In the genomic region with DNA sequence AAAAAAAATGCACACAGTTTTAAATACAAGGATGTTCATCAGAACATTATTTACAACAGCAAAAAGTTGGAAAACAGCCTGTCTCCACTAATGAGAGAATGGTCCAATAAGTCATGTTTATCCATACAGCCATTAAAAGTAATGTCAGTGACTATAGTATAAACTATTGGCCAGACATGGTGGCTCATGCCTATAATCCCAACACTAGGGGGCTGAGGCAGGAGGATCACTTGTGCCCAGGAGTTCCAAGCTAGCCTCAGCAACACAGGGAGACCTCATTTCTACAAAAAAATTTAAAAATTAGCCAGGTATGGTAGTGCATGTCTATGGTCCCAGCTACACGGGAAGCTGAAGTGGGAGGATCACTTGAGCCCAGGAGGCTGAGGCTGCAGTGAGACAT, we compare ENCODE assay signal across 19 cellular contexts. TPM values are rescaled to one million over a fixed set of nuclear protein-coding genes. Genes with fewer than 3 reads are reported as not detected.
A peak's percentile ranks its signal among the peaks of the same experiment; 100 is the strongest.
DNase-seq lines count a peak whose midpoint lies in the region; ATAC-seq and TF ChIP-seq lines count a peak whose summit lies in the region.
"Had no signal": no experiment of that assay in that cellular context is flagged by ENCODE, and none has a peak within 500 bp of the region (broad histone marks: within the 10 kb centered on the region; RNA-seq: fewer than 3 reads in every experiment).

No MANE protein-coding gene starts in this region.

- no peak overlapping the region for H3K27ac Mint-ChIP-seq in HFFc6
- H3K27ac Mint-ChIP-seq: CD4-positive, alpha-beta memory T cell had no signal

- no peaks in the 10 kb centered on the region for H3K36me3 Mint-ChIP-seq in HFFc6 (ENCODE audit: low read depth)

- TF ChIP-seq CTCF in C4-2B (conservative IDR thresholded peaks at IDR 0.05) (peak; percentile 8; the same call in 1 of the 2 replicates), HFFc6 (IDR thresholded peaks at IDR 0.05) (peak; percentile 42), brain microvascular endothelial cell (IDR thresholded peaks at IDR 0.05; ENCODE audit: low read depth, low read length, missing control alignments) (peak; percentile 23), foreskin keratinocyte (conservative IDR thresholded peaks at IDR 0.05) (peak; percentile 19), Peyer's patch (IDR thresholded peaks at IDR 0.05) (no peak)

- H3K36me3 ChIP-seq in brain microvascular endothelial cell (replicated peaks) (no peaks in the 10 kb centered on the region), Peyer's patch (no peaks in the 10 kb centered on the region)

- no peak for TF ChIP-seq POLR2A in Peyer's patch (IDR thresholded peaks at IDR 0.05)

- H3K9me3 Mint-ChIP-seq in HFFc6: no peaks in the 10 kb centered on the region
- H3K9me3 Mint-ChIP-seq: CD4-positive, alpha-beta memory T cell had no signal

- H3K27ac ChIP-seq in C4-2B (no peak overlapping the region), brain microvascular endothelial cell (no peak overlapping the region), foreskin keratinocyte (no peak overlapping the region), Peyer's patch (no peak overlapping the region)

- no peaks in the 10 kb centered on the region; the same call in 1 of the 2 replicates for H3K4me1 Mint-ChIP-seq in HFFc6 (ENCODE audit: low read depth)
- H3K4me1 Mint-ChIP-seq: CD4-positive, alpha-beta memory T cell had no signal

- H3K4me3 ChIP-seq in brain microvascular endothelial cell (ENCODE audit: low read depth, low read length) (no peak overlapping the region), Peyer's patch (no peak overlapping the region)
- H3K4me3 ChIP-seq: GM12878 had no signal

- H3K4me3 Mint-ChIP-seq in HFFc6: no peak overlapping the region
- H3K4me3 Mint-ChIP-seq: CD4-positive, alpha-beta memory T cell had no signal

- H3K9me3 ChIP-seq in Peyer's patch: no peaks in the 10 kb centered on the region
- H3K9me3 ChIP-seq: SK-N-SH had no signal

- H3K27me3 ChIP-seq in brain microvascular endothelial cell (replicated peaks) (no peaks in the 10 kb centered on the region), foreskin keratinocyte (no peaks in the 10 kb centered on the region), Peyer's patch (no peaks in the 10 kb centered on the region)

- ATAC-seq in foreskin keratinocyte: no peak
- no peak for ATAC-seq in HG03571 (IDR thresholded peaks at IDR 0.05; ENCODE audit: unreplicated experiment)
- no peak for ATAC-seq in GM21526 (IDR thresholded peaks at IDR 0.05; ENCODE audit: low FRiP score, unreplicated experiment)
- ATAC-seq in GM21717 (IDR thresholded peaks at IDR 0.05; ENCODE audit: unreplicated experiment): no peak
- ATAC-seq: GM12878 had no signal

- DNase-seq in HFFc6 (no peak), brain microvascular endothelial cell (no peak), foreskin keratinocyte (no peak), Peyer's patch (no peak)
- DNase-seq: Calu3; CD4-positive, alpha-beta memory T cell; DMS79; IMR-90; Karpas-422; NCI-H1105; NCI-H1694; NCI-H345; Right ventricle myocardium superior; SK-N-SH had no signal

- no peaks in the 10 kb centered on the region; the same call in 1 of the 2 replicates for H3K27me3 Mint-ChIP-seq in HFFc6 (ENCODE audit: insufficient read depth)
- H3K27me3 Mint-ChIP-seq: CD4-positive, alpha-beta memory T cell had no signal

- H3K4me1 ChIP-seq in foreskin keratinocyte (no peaks in the 10 kb centered on the region), Peyer's patch (no peaks in the 10 kb centered on the region)

- in situ Hi-C loops in brain microvascular endothelial cell (cut with HindIII; ENCODE audit: low pct_ligation_motif_present, low sequenced_read_pairs): no loop called here

RNA-seq across cellular contexts. Expression of a gene that starts 48.1 kb away (rescaled TPM):
- 10 to 100 TPM; 55.2 to 76.7 (median 66.8) TPM for total RNA-seq in HFFc6 (2021; fragmentation: NEBNext Ultra II Directional; extraction: Animal tissue kit (Norgen Biotek cat#: 25700))
- total RNA-seq in foreskin keratinocyte: 22.7 and 24.3 TPM in 2 replicates
- 12.1 and 12.7 TPM in 2 replicates for polyA plus RNA-seq in foreskin keratinocyte
- total RNA-seq in Peyer's patch: 10 to 100 TPM; 38.0 to 98.3 (median 63.0) TPM

Comparison
In these comparisons a context has a peak if more than half of its experiments do, and no peak if none do; other contexts are left out.
1. CTCF ChIP-seq: peak in C4-2B (single experiment), HFFc6 (single experiment), brain microvascular endothelial cell (single experiment) and foreskin keratinocyte (single experiment); none in Peyer's patch (0 of 6).